ENCODE assay signal across 20 cellular contexts in the genomic region with DNA sequence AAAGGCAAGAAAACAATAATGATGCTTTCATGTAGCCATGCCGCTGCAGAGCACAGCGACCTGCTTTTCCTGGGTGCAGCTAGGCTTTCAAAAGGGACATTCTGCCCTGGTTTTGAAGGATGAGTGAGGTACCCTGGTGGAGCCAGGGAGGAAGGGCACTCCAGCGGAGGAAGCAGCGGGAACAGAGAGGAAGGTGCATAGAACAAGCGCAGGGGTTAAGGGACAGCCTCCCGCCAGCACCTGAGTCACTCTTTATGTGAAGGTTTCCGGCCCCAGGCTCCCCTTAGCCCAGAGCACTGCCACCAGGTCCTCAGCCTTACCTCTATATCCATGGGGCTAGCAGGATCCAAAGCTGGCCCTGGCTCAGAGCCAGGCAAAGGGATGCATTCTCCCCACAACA.
DNase-seq lines count a peak whose midpoint lies in the region; ATAC-seq, FAIRE-seq and TF ChIP-seq lines count a peak whose summit lies in the region.
"Had no signal": no experiment of that assay in that cellular context is flagged by ENCODE, and none has a peak within 500 bp of the region (broad histone marks: within the 10 kb centered on the region; RNA-seq: fewer than 3 reads in every experiment).

No MANE protein-coding gene starts in this region.

- TF ChIP-seq EP300 in HepG2 (IDR thresholded peaks at IDR 0.05; ENCODE audit: low read depth in 2 of 2, low read length in 2 of 2) (no peak), HepG2 (CRISPR knock-in tag; IDR thresholded peaks at IDR 0.05; ENCODE audit: borderline replicate concordance) (no peak), K562 (IDR thresholded peaks at IDR 0.05; ENCODE audit: low read length) (no peak)

- H3K4me3 ChIP-seq in HepG2 (replicated peaks in 1 of 3; ENCODE audit: insufficient read depth in 1 of 3, low read depth in 2 of 3, low read length in 3 of 3) (no peak overlapping the region), right lobe of liver (no peak overlapping the region), K562 (no peak overlapping the region)
- H3K4me3 ChIP-seq: Peyer's patch had no signal

- H2AFZ ChIP-seq in HepG2 (ENCODE audit: low read length) (no peak overlapping the region), K562 (ENCODE audit: low read depth, low read length) (no peak overlapping the region)

- BruUV-seq in HepG2 (replicated peaks; lab: Mats Ljungman, UMichigan): no TSS peak
- no TSS peak for BruUV-seq in K562 (replicated peaks; lab: Mats Ljungman, UMichigan)

- in situ Hi-C loops in HepG2 (cut with HindIII; ENCODE audit: extremely low pct_ligation_motif_present, low pct_unique_long_range_greater_than_20kb): loop anchor here (10.0 kb wide), 2 partner anchors 394 to 804 kb away; no protein-coding TSS in a partner anchor
- in situ Hi-C loops in K562 (cut with MboI): no loop called here

- H3K9me1 ChIP-seq in K562 (ENCODE audit: control insufficient read depth, insufficient read depth, low read length): no peaks in the 10 kb centered on the region

- H3K79me2 ChIP-seq in HepG2 (ENCODE audit: insufficient read depth, low read length) (no peaks in the 10 kb centered on the region), K562 (ENCODE audit: control insufficient read depth, insufficient read depth, low read length) (no peaks in the 10 kb centered on the region)

- H3K4me2 ChIP-seq in HepG2 (ENCODE audit: low read depth, low read length) (no peak overlapping the region), K562 (ENCODE audit: insufficient read depth, low read length) (no peak overlapping the region)

- no peaks in the 10 kb centered on the region for H4K20me1 ChIP-seq in HepG2 (ENCODE audit: insufficient read depth, low read length)
- no peaks in the 10 kb centered on the region for H4K20me1 ChIP-seq in K562 (replicated peaks; ENCODE audit: control insufficient read depth, insufficient read depth, low read length)

- TF ChIP-seq RAD21 in HepG2 (CRISPR knock-in tag; IDR thresholded peaks at IDR 0.05) (no peak), K562 (CRISPR knock-in tag; conservative IDR thresholded peaks at IDR 0.05 in 1 of 2, IDR thresholded peaks at IDR 0.05 in 1 of 2) (no peak)

- intact Hi-C loops in HepG2 (cut with micrococcal nuclease; ENCODE audit: unreplicated experiment) (no loop called here), right lobe of liver (cut with DNase I) (no loop called here), K562 (cut with micrococcal nuclease) (no loop called here), cardiac septum (cut with DNase I) (no loop called here)

- CTCF ChIA-PET in HepG2 (lab: Yijun Ruan, JAX; ENCODE audit: low intra/inter-chr PET ratio, low total read pairs): no interaction called here
- CTCF ChIA-PET in K562 (lab: Yijun Ruan, JAX; ENCODE audit: low intra/inter-chr PET ratio): no interaction called here

- no peak for FAIRE-seq in HepG2 (lab: Jason Lieb, UNC)
- no peak for FAIRE-seq in K562 (lab: Jason Lieb, UNC)
- FAIRE-seq: A204.1 had no signal

- no peak for DNase-seq in HepG2 (ENCODE audit: low spot score)
- no peak for DNase-seq in right lobe of liver
- no peak for DNase-seq in K562 (ENCODE audit: extremely low read depth in 1 of 4, low spot score in 3 of 4)
- peak; percentile 47 for DNase-seq in iPS-NIHi7 (ENCODE audit: extremely low spot score)
- no peak for DNase-seq in cardiac septum (ENCODE audit: low spot score)
- DNase-seq in erythroblast (lab: John Stamatoyannopoulos, UW): no peak
- DNase-seq: BE2C, DMS79 treated with DMSO at 0.1 percent for 48 hours, Kasumi-1, NCI-H1417 treated with DMSO at 0.1 percent for 48 hours, NCI-H187, NCI-H2107, NCI-H226, NCI-H524, NCI-H82, Peyer's patch had no signal

- H3K36me3 ChIP-seq in HepG2 (replicated peaks in 1 of 2; ENCODE audit: control insufficient read depth in 1 of 2, insufficient read depth in 2 of 2, low read length in 2 of 2) (no peaks in the 10 kb centered on the region), right lobe of liver (no peaks in the 10 kb centered on the region), K562 (ENCODE audit: control insufficient read depth, insufficient read depth, low read length) (no peaks in the 10 kb centered on the region)
- H3K36me3 ChIP-seq: BE2C, Peyer's patch had no signal

- POLR2A ChIA-PET in HepG2 (lab: Yijun Ruan, JAX) (no interaction called here), K562 (lab: Yijun Ruan, JAX) (no interaction called here)

- whole genome bisulfite sequencing in HepG2 (ENCODE audit: low lambda C conversion rate): 74% methylated on average over 6 of the region's 7 CpGs
- WGBS in right lobe of liver (ENCODE audit: insufficient coverage, low coverage, low lambda C conversion rate, missing lambda C conversion rate): 100% methylated on average over 2 of the region's 7 CpGs
- 0% methylated on average over 7 of the region's 7 CpGs for WGBS in K562 (ENCODE audit: insufficient coverage, low coverage, missing lambda C conversion rate)

- H3K27ac ChIP-seq in HepG2 (ENCODE audit: extremely low read length, insufficient read depth, low read length) (no peak overlapping the region), right lobe of liver (no peak overlapping the region), K562 (ENCODE audit: extremely low read depth, low read depth, low read length) (no peak overlapping the region)
- H3K27ac ChIP-seq: Peyer's patch had no signal

- TF ChIP-seq CTCF in HepG2 (CRISPR knock-in tag; IDR thresholded peaks at IDR 0.05) (no peak), right lobe of liver (IDR thresholded peaks at IDR 0.05) (no peak), K562 (IDR thresholded peaks at IDR 0.05 in 2 of 3, conservative IDR thresholded peaks at IDR 0.05 in 1 of 3; ENCODE audit: insufficient read depth in 2 of 3, low read depth in 1 of 3, low read length in 3 of 3) (no peak)

- no peaks in the 10 kb centered on the region for H3K27me3 ChIP-seq in HepG2 (ENCODE audit: control insufficient read depth in 1 of 2, insufficient read depth in 2 of 2, low read length in 2 of 2)
- H3K27me3 ChIP-seq in right lobe of liver: no peaks in the 10 kb centered on the region
- peaks cover 0 to 19% of the 10 kb centered on the region in 2 experiments; a peak in 3 of 5 replicates for H3K27me3 ChIP-seq in K562 (ENCODE audit: control insufficient read depth in 2 of 2, insufficient read depth in 2 of 2, low read length in 2 of 2)
- H3K27me3 ChIP-seq: BE2C, Peyer's patch had no signal

- TF ChIP-seq POLR2A in HepG2 (IDR thresholded peaks at IDR 0.05; ENCODE audit: insufficient read depth in 1 of 2, low read depth in 2 of 2, low read length in 2 of 2) (no peak), right lobe of liver (IDR thresholded peaks at IDR 0.05) (no peak), K562 (conservative IDR thresholded peaks at IDR 0.05) (no peak), erythroblast (IDR thresholded peaks at IDR 0.05; ENCODE audit: low read length) (no peak)

- ATAC-seq in HepG2 (peak; percentile 73), right lobe of liver (no peak), K562 (peak; percentile 51; the same call in 1 of the 3 replicates), GM19463 (IDR thresholded peaks at IDR 0.05; ENCODE audit: unreplicated experiment) (no peak), GM21447 (IDR thresholded peaks at IDR 0.05; ENCODE audit: unreplicated experiment) (no peak)
- ATAC-seq: SK-N-SH treated with all-trans-retinoic acid at 6 μM for 48 hours had no signal

- H3K9ac ChIP-seq in HepG2 (ENCODE audit: insufficient read depth, low read depth, low read length) (no peak overlapping the region), K562 (ENCODE audit: insufficient read depth in 1 of 2, low read depth in 2 of 2, low read length in 2 of 2) (no peak overlapping the region)

- H3K9me3 ChIP-seq in HepG2 (ENCODE audit: low read length) (0 out of 2 replicates have a peak, but pooled peaks cover 4% of the 10 kb centered on the region), right lobe of liver (no peaks in the 10 kb centered on the region), K562 (replicated peaks; ENCODE audit: control insufficient read depth, insufficient read depth, low read depth, low read length) (no peaks in the 10 kb centered on the region)
- H3K9me3 ChIP-seq: BE2C, Peyer's patch had no signal

- peaks cover 6% of the 10 kb centered on the region for H3K4me1 ChIP-seq in HepG2 (ENCODE audit: insufficient read depth, low read length)
- no peaks in the 10 kb centered on the region for H3K4me1 ChIP-seq in right lobe of liver
- no peaks in the 10 kb centered on the region for H3K4me1 ChIP-seq in K562 (replicated peaks in 1 of 2; ENCODE audit: control insufficient read depth in 2 of 2, insufficient read depth in 2 of 2, low read length in 2 of 2)
- H3K4me1 ChIP-seq: Peyer's patch had no signal

TF ChIP-seq in HepG2, 621 proteins besides CTCF, POLR2A, EP300 and RAD21 (continues in another document):
- no peak for TF ChIP-seq RBM39 (IDR thresholded peaks at IDR 0.05; ENCODE audit: low read depth, low read length, poor library complexity, severe bottlenecking)

TF ChIP-seq in K562, 482 proteins besides CTCF, POLR2A, EP300 and RAD21 (continues in another document):
- TF ChIP-seq ARNT (IDR thresholded peaks at IDR 0.05): no peak
- TF ChIP-seq TOE1 (IDR thresholded peaks at IDR 0.05; ENCODE audit: borderline replicate concordance): no peak
- TF ChIP-seq TOE1 (CRISPR knock-in tag; IDR thresholded peaks at IDR 0.05; ENCODE audit: borderline replicate concordance, low read depth): no peak
- TF ChIP-seq ZC3H4 (CRISPR knock-in tag; IDR thresholded peaks at IDR 0.05; ENCODE audit: borderline replicate concordance): no peak
- no peak for TF ChIP-seq MXI1 (IDR thresholded peaks at IDR 0.05; ENCODE audit: low read depth, low read length)
- no peak for TF ChIP-seq TEAD4 (IDR thresholded peaks at IDR 0.05; ENCODE audit: low read length)
- TF ChIP-seq TEAD4 (CRISPR knock-in tag; IDR thresholded peaks at IDR 0.05; ENCODE audit: borderline replicate concordance): no peak
- no peak for TF ChIP-seq MCM2 (IDR thresholded peaks at IDR 0.05; ENCODE audit: low read depth)

Comparison
In these comparisons a context has a peak if more than half of its experiments do, and no peak if none do; other contexts are left out.
1. ATAC-seq: peak in HepG2 (single experiment) and K562 (single experiment); none in right lobe of liver (0 of 4), GM19463 (single experiment) and GM21447 (single experiment).
2. Of the 241 proteins assayed by ChIP-seq in both HepG2 and K562: peak only in HepG2: ZBTB33; only in K562: none; in both: none; in neither: 240.